In genomic region chr12:105951732-105952131, GRCh38 we compare ENCODE assay signal across 38 cellular contexts.
"Had no signal": no experiment of that assay in that cellular context is flagged by ENCODE, and none has a peak within 500 bp of the region (broad histone marks: within the 10 kb centered on the region; RNA-seq: fewer than 3 reads in every experiment).

No MANE protein-coding gene starts in this region.

- H3K27me3 Mint-ChIP-seq: activated CD4-positive, alpha-beta memory T cell treated with anti-CD3 and anti-CD28 coated beads, Interleukin-2, amount 10 ng/mL, durations not matched to agents 7 days and 5 days; activated CD4-positive, alpha-beta T cell treated with anti-CD3 and anti-CD28 coated beads, Interleukin-2, amount 10 ng/mL, durations not matched to agents 7 days and 5 days; activated CD8-positive, alpha-beta memory T cell treated with anti-CD3 and anti-CD28 coated beads, Interleukin-2, amount 10 ng/mL, durations not matched to agents 7 days and 5 days; activated naive CD4-positive, alpha-beta T cell treated with anti-CD3 and anti-CD28 coated beads, Interleukin-2, amount 10 ng/mL, durations not matched to agents 7 days and 5 days; activated naive CD4-positive, alpha-beta T cell treated with anti-CD3 and anti-CD28 coated beads, Interleukin-2, amount 50 U/mL, for 24 hours; activated naive CD8-positive, alpha-beta T cell treated with anti-CD3 and anti-CD28 coated beads, Interleukin-2, amount 50 U/mL, for 24 hours; brain had no signal

- H3K9me3 ChIP-seq: ascending aorta had no signal

- H3K4me3 Mint-ChIP-seq: activated CD4-positive, alpha-beta memory T cell treated with anti-CD3 and anti-CD28 coated beads, Interleukin-2, amount 10 ng/mL, durations not matched to agents 7 days and 5 days; activated CD4-positive, alpha-beta T cell treated with anti-CD3 and anti-CD28 coated beads for 36 hours; activated CD4-positive, alpha-beta T cell treated with anti-CD3 and anti-CD28 coated beads, Interleukin-2, amount 10 ng/mL, durations not matched to agents 7 days and 5 days; activated CD8-positive, alpha-beta memory T cell treated with anti-CD3 and anti-CD28 coated beads, Interleukin-2, amount 10 ng/mL, durations not matched to agents 7 days and 5 days; activated CD8-positive, alpha-beta T cell treated with anti-CD3 and anti-CD28 coated beads, Interleukin-2, amount 10 ng/mL, durations not matched to agents 7 days and 5 days; activated naive CD4-positive, alpha-beta T cell treated with anti-CD3 and anti-CD28 coated beads, Interleukin-2, amount 10 ng/mL, durations not matched to agents 7 days and 5 days; activated naive CD4-positive, alpha-beta T cell treated with anti-CD3 and anti-CD28 coated beads, Interleukin-2, amount 50 U/mL, for 24 hours; activated naive CD8-positive, alpha-beta T cell; activated naive CD8-positive, alpha-beta T cell treated with anti-CD3 and anti-CD28 coated beads, Interleukin-2, amount 10 ng/mL, durations not matched to agents 7 days and 5 days; activated naive CD8-positive, alpha-beta T cell treated with anti-CD3 and anti-CD28 coated beads, Interleukin-2, amount 50 U/mL, for 24 hours; activated T-cell treated with anti-CD3 and anti-CD28 coated beads, Interleukin-2, amount 50 U/mL, for 24 hours; brain; central memory CD8-positive, alpha-beta T cell; T-helper 1 cell treated with Interleukin-12 subunit alpha and Interleukin-12 subunit beta and Interleukin-4 antibody, amounts not matched to agents 30 μg/mL and 1 μg/mL, for 36 hours; T-helper 2 cell treated with Interferon-gamma antibody and Interleukin-4, amounts not matched to agents 5 μg/mL and 100 μg/mL, for 36 hours; WTC11 had no signal

- H3K27ac ChIP-seq: ascending aorta, cardiac muscle cell, WERI-Rb-1 had no signal

- H3K4me3 ChIP-seq: ascending aorta, cardiac muscle cell had no signal

- H3K27ac Mint-ChIP-seq: activated CD4-positive, alpha-beta memory T cell treated with anti-CD3 and anti-CD28 coated beads, Interleukin-2, amount 10 ng/mL, durations not matched to agents 7 days and 5 days; activated CD4-positive, alpha-beta T cell treated with anti-CD3 and anti-CD28 coated beads for 36 hours; activated CD4-positive, alpha-beta T cell treated with anti-CD3 and anti-CD28 coated beads, Interleukin-2, amount 10 ng/mL, durations not matched to agents 7 days and 5 days; activated CD8-positive, alpha-beta memory T cell treated with anti-CD3 and anti-CD28 coated beads, Interleukin-2, amount 10 ng/mL, durations not matched to agents 7 days and 5 days; activated CD8-positive, alpha-beta T cell treated with anti-CD3 and anti-CD28 coated beads, Interleukin-2, amount 10 ng/mL, durations not matched to agents 7 days and 5 days; activated naive CD4-positive, alpha-beta T cell treated with anti-CD3 and anti-CD28 coated beads, Interleukin-2, amount 10 ng/mL, durations not matched to agents 7 days and 5 days; activated naive CD4-positive, alpha-beta T cell treated with anti-CD3 and anti-CD28 coated beads, Interleukin-2, amount 50 U/mL, for 24 hours; activated naive CD8-positive, alpha-beta T cell; activated naive CD8-positive, alpha-beta T cell treated with anti-CD3 and anti-CD28 coated beads, Interleukin-2, amount 10 ng/mL, durations not matched to agents 7 days and 5 days; activated naive CD8-positive, alpha-beta T cell treated with anti-CD3 and anti-CD28 coated beads, Interleukin-2, amount 50 U/mL, for 24 hours; activated T-cell treated with anti-CD3 and anti-CD28 coated beads, Interleukin-2, amount 50 U/mL, for 24 hours; activated T-helper 2 cell treated with anti-CD3 and anti-CD28 coated beads, Interferon-gamma antibody, Interleukin-2, Interleukin-4, amounts not matched to agents 10 μg/mL and 5 μg/mL and 100 μg/mL, durations not matched to agents 14 hours and 24 hours and 36 hours; brain; T-helper 1 cell treated with Interleukin-12 subunit alpha and Interleukin-12 subunit beta and Interleukin-4 antibody, amounts not matched to agents 30 μg/mL and 1 μg/mL, for 36 hours; T-helper 2 cell treated with Interferon-gamma antibody and Interleukin-4, amounts not matched to agents 5 μg/mL and 100 μg/mL, for 36 hours; WTC11 had no signal

- DNase-seq: activated CD4-positive, alpha-beta memory T cell treated with anti-CD3 and anti-CD28 coated beads, Interleukin-2, amount 10 ng/mL, durations not matched to agents 7 days and 5 days; activated CD4-positive, alpha-beta T cell treated with anti-CD3 and anti-CD28 coated beads for 1 hour; activated CD4-positive, alpha-beta T cell treated with anti-CD3 and anti-CD28 coated beads for 36 hours; activated CD4-positive, alpha-beta T cell treated with anti-CD3 and anti-CD28 coated beads for 48 hours; activated CD4-positive, alpha-beta T cell treated with anti-CD3 and anti-CD28 coated beads, Interleukin-2, amount 10 ng/mL, durations not matched to agents 7 days and 5 days; activated CD4-positive, alpha-beta T cell treated with anti-CD3 and anti-CD28 coated beads, Interleukin-2, amount 50 U/mL, for 48 hours; activated CD4-positive, CD25-positive, alpha-beta regulatory T cell; activated CD8-positive, alpha-beta memory T cell treated with anti-CD3 and anti-CD28 coated beads for 24 hours; activated CD8-positive, alpha-beta memory T cell treated with anti-CD3 and anti-CD28 coated beads, Interleukin-2, amount 10 ng/mL, durations not matched to agents 7 days and 5 days; activated CD8-positive, alpha-beta memory T cell treated with anti-CD3 and anti-CD28 coated beads, Interleukin-2, amount 50 U/mL, for 48 hours; activated CD8-positive, alpha-beta T cell treated with anti-CD3 and anti-CD28 coated beads, Interleukin-2, amount 10 ng/mL, durations not matched to agents 7 days and 5 days; activated effector memory CD4-positive, alpha-beta T cell treated with Interleukin-2 at 50 U/mL for 16 hours; activated gamma-delta T cell; activated naive CD4-positive, alpha-beta T cell treated with anti-CD3 and anti-CD28 coated beads, Interleukin-2, amount 10 ng/mL, durations not matched to agents 7 days and 5 days; activated naive CD4-positive, alpha-beta T cell treated with Interleukin-2 at 50 U/mL for 16 hours; activated naive CD8-positive, alpha-beta T cell treated with anti-CD3 and anti-CD28 coated beads, Interleukin-2, amount 10 ng/mL, durations not matched to agents 7 days and 5 days; activated naive CD8-positive, alpha-beta T cell treated with anti-CD3 and anti-CD28 coated beads, Interleukin-2, amount 50 U/mL, for 24 hours; activated T-cell treated with anti-CD3 and anti-CD28 coated beads, Interleukin-2, amount 50 U/mL, for 24 hours; activated T-cell treated with anti-CD3 and anti-CD28 coated beads, Interleukin-2, amount 50 U/mL, for 48 hours; amygdala; anterior cingulate cortex; caudate nucleus; cerebellar nuclear complex; T-helper 1 cell; T-helper 2 cell; T-helper 9 cell; WERI-Rb-1 had no signal

- ATAC-seq: activated CD4-positive, alpha-beta T cell treated with anti-CD3 and anti-CD28 coated beads for 36 hours; activated CD4-positive, CD25-positive, alpha-beta regulatory T cell treated with anti-CD3 and anti-CD28 coated beads, Interleukin-2, amount 50 U/mL, for 24 hours; activated CD8-positive, alpha-beta memory T cell treated with anti-CD3 and anti-CD28 coated beads, Interleukin-2, amount 10 ng/mL, durations not matched to agents 7 days and 5 days; activated CD8-positive, alpha-beta T cell treated with anti-CD3 and anti-CD28 coated beads, Interleukin-2, amount 10 ng/mL, durations not matched to agents 7 days and 5 days; activated naive CD8-positive, alpha-beta T cell treated with anti-CD3 and anti-CD28 coated beads, Interleukin-2, amount 50 U/mL, for 24 hours; WTC11 had no signal

- H3K9me3 Mint-ChIP-seq: activated CD4-positive, alpha-beta memory T cell treated with anti-CD3 and anti-CD28 coated beads, Interleukin-2, amount 10 ng/mL, durations not matched to agents 7 days and 5 days; activated CD4-positive, alpha-beta T cell treated with anti-CD3 and anti-CD28 coated beads, Interleukin-2, amount 10 ng/mL, durations not matched to agents 7 days and 5 days; activated naive CD4-positive, alpha-beta T cell treated with anti-CD3 and anti-CD28 coated beads, Interleukin-2, amount 10 ng/mL, durations not matched to agents 7 days and 5 days; activated naive CD4-positive, alpha-beta T cell treated with anti-CD3 and anti-CD28 coated beads, Interleukin-2, amount 50 U/mL, for 24 hours; activated naive CD8-positive, alpha-beta T cell treated with anti-CD3 and anti-CD28 coated beads, Interleukin-2, amount 50 U/mL, for 24 hours; activated T-cell treated with anti-CD3 and anti-CD28 coated beads, Interleukin-2, amount 50 U/mL, for 24 hours; activated T-helper 2 cell treated with anti-CD3 and anti-CD28 coated beads, Interferon-gamma antibody, Interleukin-2, Interleukin-4, amounts not matched to agents 10 μg/mL and 5 μg/mL and 100 μg/mL, durations not matched to agents 14 hours and 24 hours and 36 hours; central memory CD8-positive, alpha-beta T cell; T-helper 1 cell treated with Interleukin-12 subunit alpha and Interleukin-12 subunit beta and Interleukin-4 antibody, amounts not matched to agents 30 μg/mL and 1 μg/mL, for 36 hours; T-helper 2 cell treated with Interferon-gamma antibody and Interleukin-4, amounts not matched to agents 5 μg/mL and 100 μg/mL, for 36 hours had no signal

- H3K27me3 ChIP-seq: ascending aorta, cardiac muscle cell had no signal

- H3K4me1 Mint-ChIP-seq: activated CD4-positive, alpha-beta memory T cell treated with anti-CD3 and anti-CD28 coated beads, Interleukin-2, amount 10 ng/mL, durations not matched to agents 7 days and 5 days; activated CD4-positive, alpha-beta T cell treated with anti-CD3 and anti-CD28 coated beads for 36 hours; activated CD4-positive, alpha-beta T cell treated with anti-CD3 and anti-CD28 coated beads, Interleukin-2, amount 10 ng/mL, durations not matched to agents 7 days and 5 days; activated CD8-positive, alpha-beta memory T cell treated with anti-CD3 and anti-CD28 coated beads, Interleukin-2, amount 10 ng/mL, durations not matched to agents 7 days and 5 days; activated naive CD4-positive, alpha-beta T cell treated with anti-CD3 and anti-CD28 coated beads, Interleukin-2, amount 10 ng/mL, durations not matched to agents 7 days and 5 days; activated naive CD4-positive, alpha-beta T cell treated with anti-CD3 and anti-CD28 coated beads, Interleukin-2, amount 50 U/mL, for 24 hours; activated naive CD8-positive, alpha-beta T cell treated with anti-CD3 and anti-CD28 coated beads, Interleukin-2, amount 10 ng/mL, durations not matched to agents 7 days and 5 days; activated naive CD8-positive, alpha-beta T cell treated with anti-CD3 and anti-CD28 coated beads, Interleukin-2, amount 50 U/mL, for 24 hours; central memory CD8-positive, alpha-beta T cell; WTC11 had no signal

- H3K36me3 Mint-ChIP-seq: activated CD8-positive, alpha-beta memory T cell treated with anti-CD3 and anti-CD28 coated beads, Interleukin-2, amount 10 ng/mL, durations not matched to agents 7 days and 5 days; activated naive CD4-positive, alpha-beta T cell treated with anti-CD3 and anti-CD28 coated beads, Interleukin-2, amount 10 ng/mL, durations not matched to agents 7 days and 5 days; activated naive CD4-positive, alpha-beta T cell treated with anti-CD3 and anti-CD28 coated beads, Interleukin-2, amount 50 U/mL, for 24 hours; activated naive CD8-positive, alpha-beta T cell; activated naive CD8-positive, alpha-beta T cell treated with anti-CD3 and anti-CD28 coated beads, Interleukin-2, amount 10 ng/mL, durations not matched to agents 7 days and 5 days; brain; WTC11 had no signal

- H3K36me3 ChIP-seq: ascending aorta, cardiac muscle cell, WERI-Rb-1 had no signal
